11 cellular contexts compared by ENCODE assay signal in the genomic region with DNA sequence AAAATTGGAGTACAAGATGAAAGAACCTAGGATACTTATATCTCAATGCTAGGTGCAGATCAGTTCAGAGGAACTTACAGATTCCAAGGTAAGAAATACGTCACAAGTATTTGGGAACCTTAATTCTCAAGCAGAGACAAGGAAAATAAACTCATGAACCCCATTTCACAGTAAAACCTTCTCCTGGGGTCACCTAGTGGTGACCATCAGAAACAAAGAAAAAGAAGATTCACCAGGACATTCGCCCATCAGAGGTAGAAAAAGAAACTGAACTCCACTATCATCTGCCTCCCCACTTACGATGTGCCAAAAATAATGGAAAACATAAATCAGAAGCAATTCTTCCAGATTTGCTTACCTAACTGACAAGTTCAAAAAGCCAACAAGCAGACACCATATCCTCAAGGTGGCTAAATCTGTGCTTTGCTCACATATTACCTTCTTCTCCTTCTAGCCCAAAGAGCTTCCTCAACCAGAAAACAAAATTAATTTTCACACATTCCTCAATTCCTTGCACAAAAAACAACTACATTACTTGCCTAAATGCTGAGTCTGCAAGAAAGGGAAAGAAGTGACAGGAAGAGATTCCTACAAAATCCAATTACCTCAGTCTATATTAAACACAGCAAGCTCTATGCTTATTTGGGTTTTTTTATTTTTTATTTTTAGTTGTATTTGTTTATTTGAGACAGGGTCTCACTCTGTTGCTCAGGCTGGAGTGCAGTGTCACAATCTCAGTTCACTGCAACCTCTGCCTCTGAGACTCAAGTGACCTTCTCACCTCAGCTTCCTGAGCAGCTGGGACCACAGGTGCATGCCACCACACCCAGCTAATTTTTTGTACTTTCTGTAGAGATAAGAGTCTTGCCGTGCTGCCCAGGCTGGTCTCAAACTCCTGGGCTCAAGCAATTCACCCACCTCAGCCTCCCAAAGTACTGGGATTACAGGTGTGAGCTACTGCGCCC. TPM values are rescaled to one million over a fixed set of nuclear protein-coding genes. Genes with fewer than 3 reads are reported as not detected.
DNase-seq lines count a peak whose midpoint lies in the region; ATAC-seq, FAIRE-seq and TF ChIP-seq lines count a peak whose summit lies in the region.
"Had no signal": no experiment of that assay in that cellular context is flagged by ENCODE, and none has a peak within 500 bp of the region (broad histone marks: within the 10 kb centered on the region; RNA-seq: fewer than 3 reads in every experiment).

No MANE protein-coding gene starts in this region.

- 61 to 72% (median 66%) methylated on average over 5 of the region's 5 CpGs for WGBS in small intestine, 3 donors

- no peaks in the 10 kb centered on the region for H3K4me1 ChIP-seq in small intestine (ENCODE audit: control insufficient read depth in 2 of 2, insufficient read depth in 1 of 2, low read depth in 1 of 2, low read length in 1 of 2)

- H3K36me3 ChIP-seq in small intestine (ENCODE audit: control insufficient read depth in 2 of 2, insufficient read depth in 2 of 2, low read length in 2 of 2) = no peaks in the 10 kb centered on the region

- H3K9me3 ChIP-seq in small intestine (ENCODE audit: control insufficient read depth, low read depth) = no peaks in the 10 kb centered on the region

- H3K27ac ChIP-seq in small intestine (ENCODE audit: low read depth in 1 of 2, low read length in 1 of 2) = no peak overlapping the region

- no peak for ATAC-seq in activated CD4-positive, CD25-positive, alpha-beta regulatory T cell treated with anti-CD3 and anti-CD28 coated beads, Interleukin-2, amount 50 U/mL, for 24 hours
- ATAC-seq in GM21737 (IDR thresholded peaks at IDR 0.05; ENCODE audit: unreplicated experiment) (no peak), GM21526 (IDR thresholded peaks at IDR 0.05; ENCODE audit: low FRiP score, unreplicated experiment) (no peak)

- no peaks in the 10 kb centered on the region for H3K27me3 ChIP-seq in small intestine (ENCODE audit: control insufficient read depth in 2 of 2, insufficient read depth in 2 of 2, low read length in 2 of 2)

- TF ChIP-seq CTCF in AG09319 (IDR thresholded peaks at IDR 0.05; ENCODE audit: low read depth, low read length) (peak; percentile 19), GM12872 (IDR thresholded peaks at IDR 0.05; ENCODE audit: insufficient read depth, low read depth, low read length) (0 out of 3 replicates have a peak, but pooled peaks have one; percentile 35), foreskin fibroblast (IDR thresholded peaks at IDR 0.05; ENCODE audit: low read depth, low read length) (peak; percentile 19)

- H3K4me3 ChIP-seq in foreskin fibroblast (ENCODE audit: low read depth in 1 of 2, low read length in 2 of 2) (no peak overlapping the region), small intestine (ENCODE audit: low read depth in 1 of 2, low read length in 2 of 2) (no peak overlapping the region)

- no peak for FAIRE-seq in small intestine (lab: Jason Lieb, UNC)

- no peak for DNase-seq in AG09319 (ENCODE audit: extremely low read depth, low read depth)
- peak; percentile 70 for DNase-seq in RPMI8226
- no peak for DNase-seq in foreskin fibroblast
- no peak for DNase-seq in small intestine
- DNase-seq: anterior cingulate cortex, NCI-H2171 treated with DMSO at 0.1 percent for 48 hours, occipital lobe had no signal

RNA-seq across cellular contexts. Expression of gene DENND5A, which starts 4.7 kb away (rescaled TPM):
- 10 to 100 TPM in 1 of 3 donors, 1 to 10 TPM in 1, under 1 TPM in 1; 0.89 to 15.3 (median 6.8) TPM for polyA plus RNA-seq in small intestine

RNA-seq across cellular contexts. Expression of gene TMEM41B, which starts 53.9 kb away (rescaled TPM):
- 10 to 100 TPM; 16.5 to 20.9 (median 20.6) TPM for polyA plus RNA-seq in small intestine
